Comparison of ENCODE assay signal across 8 cellular contexts in the genomic region with DNA sequence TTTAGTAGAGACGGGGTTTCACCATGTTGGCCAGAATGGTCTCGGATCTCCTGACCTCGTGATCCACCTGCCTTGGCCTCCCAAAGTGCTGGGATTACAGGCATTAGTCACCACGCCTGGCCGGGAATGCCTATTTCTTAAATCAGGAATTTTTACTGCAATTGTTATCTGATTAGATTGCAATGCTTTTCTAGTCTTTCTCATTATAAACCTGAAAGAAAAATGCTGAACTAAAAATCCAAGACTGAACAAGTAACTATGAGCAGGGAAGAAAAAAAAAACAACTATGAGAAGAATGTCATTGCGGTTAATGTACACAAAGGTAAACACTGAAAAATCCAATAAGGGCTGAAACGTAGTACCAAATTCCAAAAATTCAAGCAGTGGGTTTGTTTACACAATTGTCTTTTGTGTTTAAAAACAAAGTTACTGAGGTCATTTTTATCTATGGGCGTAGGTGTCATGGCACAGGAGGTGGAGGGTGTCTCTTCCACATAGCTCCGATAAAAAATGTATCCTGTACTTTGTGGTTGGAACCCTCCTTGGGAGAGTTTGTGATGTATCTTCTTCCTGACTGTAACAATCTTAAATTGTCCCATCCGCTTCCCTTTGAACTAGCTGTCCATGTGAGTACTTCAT. TPM values are rescaled to one million over a fixed set of nuclear protein-coding genes. Genes with fewer than 3 reads are reported as not detected.
A peak's percentile ranks its signal among the peaks of the same experiment; 100 is the strongest.
DNase-seq lines count a peak whose midpoint lies in the region; TF ChIP-seq lines count a peak whose summit lies in the region.

No MANE protein-coding gene starts in this region.

- H3K4me3 Mint-ChIP-seq in neural crest cell, result peak overlapping the region; percentile 97

- no peaks in the 10 kb centered on the region for H3K36me3 Mint-ChIP-seq in neural crest cell (ENCODE audit: low read depth)

- H3K4me1 Mint-ChIP-seq in neural crest cell, result peaks cover 41% of the 10 kb centered on the region

- H3K9me3 Mint-ChIP-seq in neural crest cell, result no peaks in the 10 kb centered on the region

- peak overlapping the region; percentile 94 for H3K27ac Mint-ChIP-seq in neural crest cell (ENCODE audit: unreplicated experiment)

- no peaks in the 10 kb centered on the region for H3K27me3 Mint-ChIP-seq in neural crest cell (ENCODE audit: low read depth)

- H3K4me3 ChIP-seq in NB4 (ENCODE audit: low read depth, low read length) (peak overlapping the region; percentile 80), choroid plexus epithelial cell (ENCODE audit: low read depth, low read length) (peak overlapping the region; percentile 22)

- no peak for TF ChIP-seq POLR2A in NB4 (IDR thresholded peaks at IDR 0.05; ENCODE audit: extremely low read depth, insufficient read length)

- DNase-seq in CMK (ENCODE audit: low read depth), result peak; percentile 38
- DNase-seq in NB4 (ENCODE audit: low read depth), result no peak
- peak; percentile 75 for DNase-seq in choroid plexus epithelial cell (ENCODE audit: low read depth)
- DNase-seq in neural crest cell (ENCODE audit: low read depth, low spot score), result no peak
- DNase-seq in mesenteric fat pad (ENCODE audit: low spot score), result no peak
- DNase-seq in NCI-H187 treated with DMSO at 0.1 percent for 48 hours (lab: John Stamatoyannopoulos, UW), result no peak
- no peak for DNase-seq in NCI-H2081 treated with DMSO at 0.1 percent for 48 hours (lab: John Stamatoyannopoulos, UW)
- no peak for DNase-seq in effector CD4-positive, alpha-beta T cell

- TF ChIP-seq CTCF in NB4 (IDR thresholded peaks at IDR 0.05; ENCODE audit: low read depth, low read length) (no peak), choroid plexus epithelial cell (conservative IDR thresholded peaks at IDR 0.05; ENCODE audit: low read depth, low read length) (no peak), neural crest cell (conservative IDR thresholded peaks at IDR 0.05) (no peak)

RNA-seq across cellular contexts. Expression of gene TMEM156, which starts 11.0 kb away (rescaled TPM):
- total RNA-seq in neural crest cell (not detected in 2 replicates), mesenteric fat pad (0.96 TPM)

RNA-seq across cellular contexts. Expression of gene KLHL5, which starts 18.9 kb away (rescaled TPM):
- total RNA-seq in neural crest cell (30.2 and 30.6 TPM in 2 replicates), mesenteric fat pad (45.4 TPM)

Comparison
In these comparisons a context has a peak if more than half of its experiments do, and no peak if none do; other contexts are left out.
1. DNase-seq: peak in CMK (single experiment) and choroid plexus epithelial cell (single experiment); none in NB4 (single experiment), neural crest cell (single experiment), mesenteric fat pad (single experiment), NCI-H187 treated with DMSO at 0.1 percent for 48 hours (single experiment), NCI-H2081 treated with DMSO at 0.1 percent for 48 hours (single experiment) and effector CD4-positive, alpha-beta T cell (single experiment).